17 cellular contexts compared by ENCODE assay signal in the genomic region with DNA sequence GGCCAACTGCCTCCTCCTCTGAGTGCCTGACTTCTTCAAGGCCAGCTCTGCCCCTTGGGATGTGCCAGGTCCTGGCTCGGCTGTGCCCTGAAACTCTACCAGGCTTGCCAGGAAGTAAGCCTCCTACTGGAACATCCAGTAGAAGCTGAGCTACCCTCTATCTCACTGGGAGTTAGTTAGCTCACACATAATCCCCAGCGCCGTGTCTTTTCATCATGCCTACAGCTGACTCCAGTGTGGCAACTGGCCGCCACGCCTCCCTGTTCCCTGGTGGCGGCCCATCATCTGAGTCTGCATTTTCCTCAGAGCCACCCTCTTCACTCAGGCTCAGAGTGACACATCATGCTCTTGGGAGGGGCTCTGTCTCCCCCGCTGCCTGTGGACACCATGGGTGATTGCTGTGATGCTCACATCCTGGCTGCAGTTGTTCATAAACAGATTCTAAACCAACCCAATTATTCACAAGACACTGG.
DNase-seq lines count a peak whose midpoint lies in the region; ATAC-seq, FAIRE-seq and TF ChIP-seq lines count a peak whose summit lies in the region.
"Had no signal": no experiment of that assay in that cellular context is flagged by ENCODE, and none has a peak within 500 bp of the region (broad histone marks: within the 10 kb centered on the region; RNA-seq: fewer than 3 reads in every experiment).

No MANE protein-coding gene starts in this region.

- CTCF ChIA-PET in SK-N-SH (lab: Yijun Ruan, JAX) = no interaction called here
- CTCF ChIA-PET in HepG2 (lab: Yijun Ruan, JAX; ENCODE audit: low intra/inter-chr PET ratio, low total read pairs) = no interaction called here

- H3K36me3 ChIP-seq in SK-N-SH (replicated peaks in 1 of 2; ENCODE audit: control insufficient read depth in 1 of 2, insufficient read depth in 2 of 2, low read length in 1 of 2) (no peaks in the 10 kb centered on the region), thoracic aorta (no peaks in the 10 kb centered on the region), HepG2 (replicated peaks in 1 of 2; ENCODE audit: control insufficient read depth in 1 of 2, insufficient read depth in 2 of 2, low read length in 2 of 2) (no peaks in the 10 kb centered on the region)

- H3K79me2 ChIP-seq in SK-N-SH (ENCODE audit: insufficient read depth) = no peaks in the 10 kb centered on the region
- H3K79me2 ChIP-seq in HepG2 (ENCODE audit: insufficient read depth, low read length) = no peaks in the 10 kb centered on the region

- H3F3A ChIP-seq in SK-N-SH (replicated peaks; ENCODE audit: insufficient read depth) = peaks cover 4% of the 10 kb centered on the region

- no peak overlapping the region for H3K27ac ChIP-seq in SK-N-SH (ENCODE audit: low read depth in 2 of 2, low read length in 1 of 2)
- peak overlapping the region; percentile 54 to 65 for H3K27ac ChIP-seq in thoracic aorta
- H3K27ac ChIP-seq in HepG2 (ENCODE audit: extremely low read length, insufficient read depth, low read length) = no peak overlapping the region

- TF ChIP-seq CTCF in SK-N-SH (IDR thresholded peaks at IDR 0.05) (no peak), thoracic aorta (IDR thresholded peaks at IDR 0.05) (no peak), HepG2 (CRISPR knock-in tag; IDR thresholded peaks at IDR 0.05) (no peak)

- H4K20me1 ChIP-seq in SK-N-SH (ENCODE audit: insufficient read depth) (no peaks in the 10 kb centered on the region), HepG2 (ENCODE audit: insufficient read depth, low read length) (no peaks in the 10 kb centered on the region)

- H2AFZ ChIP-seq in SK-N-SH (ENCODE audit: low read depth) = peak overlapping the region; percentile 9; the same call in 1 of the 2 replicates
- no peak overlapping the region for H2AFZ ChIP-seq in HepG2 (ENCODE audit: low read length)

- TF ChIP-seq EP300 in SK-N-SH (IDR thresholded peaks at IDR 0.05; ENCODE audit: borderline replicate concordance in 1 of 2, low read depth in 1 of 2, low read length in 1 of 2) (no peak), HepG2 (IDR thresholded peaks at IDR 0.05; ENCODE audit: low read depth in 2 of 2, low read length in 2 of 2) (no peak), HepG2 (CRISPR knock-in tag; IDR thresholded peaks at IDR 0.05; ENCODE audit: borderline replicate concordance) (no peak)

- in situ Hi-C loops in HepG2 (cut with HindIII; ENCODE audit: extremely low pct_ligation_motif_present, low pct_unique_long_range_greater_than_20kb) = no loop called here

- H3K9me3 ChIP-seq in SK-N-SH (no peaks in the 10 kb centered on the region), thoracic aorta (no peaks in the 10 kb centered on the region), HepG2 (ENCODE audit: low read length) (no peaks in the 10 kb centered on the region)

- ATAC-seq in thoracic aorta (ENCODE audit: insufficient number of reproducible peaks, low FRiP score, low read depth) (no peak), HepG2 (no peak; the same call in 2 of the 3 replicates)
- ATAC-seq: activated CD8-positive, alpha-beta memory T cell treated with anti-CD3 and anti-CD28 coated beads, Interleukin-2, amount 10 ng/mL, durations not matched to agents 7 days and 5 days; HCT116; left lobe of liver; naive thymus-derived CD4-positive, alpha-beta T cell; stimulated activated memory B cell treated with anti-CD40 and anti-IgM and Interleukin-4, amounts not matched to agents 10 μg/mL and 1 μg/mL and 100 μg/mL, for 72 hours had no signal

- no peak for FAIRE-seq in HepG2 (lab: Jason Lieb, UNC)
- FAIRE-seq: endothelial cell of umbilical vein had no signal

- no peak overlapping the region for H3K9ac ChIP-seq in SK-N-SH
- no peak overlapping the region for H3K9ac ChIP-seq in HepG2 (ENCODE audit: insufficient read depth, low read depth, low read length)

- intact Hi-C loops in HepG2 (cut with micrococcal nuclease; ENCODE audit: unreplicated experiment) = no loop called here

- H3K9me2 ChIP-seq in SK-N-SH = no peaks in the 10 kb centered on the region

- no peaks in the 10 kb centered on the region; a peak in 1 of 4 replicates for H3K4me1 ChIP-seq in SK-N-SH (ENCODE audit: control insufficient read depth in 1 of 2, insufficient read depth in 2 of 2, low read depth in 1 of 2, low read length in 1 of 2)
- H3K4me1 ChIP-seq in thoracic aorta (ENCODE audit: control insufficient read depth in 1 of 2, low read depth in 2 of 2) = peaks cover 11 to 28% of the 10 kb centered on the region in 2 donors
- no peaks in the 10 kb centered on the region for H3K4me1 ChIP-seq in HepG2 (ENCODE audit: insufficient read depth, low read length)

- 97% methylated on average over 7 of the region's 7 CpGs for WGBS in SK-N-SH (ENCODE audit: low lambda C conversion rate)
- WGBS in HepG2 (ENCODE audit: low lambda C conversion rate) = 32% methylated on average over 7 of the region's 7 CpGs

- H3K27me3 ChIP-seq in SK-N-SH (ENCODE audit: insufficient read depth) = no peaks in the 10 kb centered on the region
- no peaks in the 10 kb centered on the region for H3K27me3 ChIP-seq in thoracic aorta (replicated peaks; ENCODE audit: insufficient read depth)
- no peaks in the 10 kb centered on the region for H3K27me3 ChIP-seq in HepG2 (ENCODE audit: control insufficient read depth in 1 of 2, insufficient read depth in 2 of 2, low read length in 2 of 2)

- no peak for TF ChIP-seq RAD21 in SK-N-SH (IDR thresholded peaks at IDR 0.05; ENCODE audit: low read length)
- TF ChIP-seq RAD21 in HepG2 (CRISPR knock-in tag; IDR thresholded peaks at IDR 0.05) = no peak

- no TSS peak for BruUV-seq in HepG2 (replicated peaks; lab: Mats Ljungman, UMichigan)

- DNase-seq in H4 (ENCODE audit: low spot score) = peak; percentile 47
- DNase-seq in SK-N-SH = no peak
- DNase-seq in iris pigment epithelial cell (ENCODE audit: low read depth) = peak; percentile 28
- no peak for DNase-seq in thoracic aorta (ENCODE audit: low spot score)
- DNase-seq in HepG2 (ENCODE audit: low spot score) = no peak
- DNase-seq in stimulated activated CD4-positive, alpha-beta T cell treated with anti-CD3 and anti-CD28 coated beads, Interleukin-2, amount 100 ng/mL, for 48 hours = no peak
- DNase-seq in NCI-H1092 treated with DMSO at 0.1 percent for 48 hours (lab: John Stamatoyannopoulos, UW) = no peak
- DNase-seq: activated CD8-positive, alpha-beta memory T cell treated with anti-CD3 and anti-CD28 coated beads, Interleukin-2, amount 10 ng/mL, durations not matched to agents 7 days and 5 days; central memory CD4-positive, alpha-beta T cell; hippocampal formation; naive thymus-derived CD4-positive, alpha-beta T cell; SIG-M5; stimulated activated CD4-positive, alpha-beta T cell treated with anti-CD3 and anti-CD28 coated beads, Interleukin-4, amount 100 ng/mL, for 4 hours had no signal

- no peak overlapping the region for H3K4me3 ChIP-seq in SK-N-SH (ENCODE audit: low read depth in 2 of 2, low read length in 1 of 2)
- H3K4me3 ChIP-seq in thoracic aorta = no peak overlapping the region
- no peak overlapping the region for H3K4me3 ChIP-seq in HepG2 (replicated peaks in 1 of 3; ENCODE audit: insufficient read depth in 1 of 3, low read depth in 2 of 3, low read length in 3 of 3)

- POLR2A ChIA-PET in SK-N-SH (lab: Yijun Ruan, JAX) = no interaction called here
- POLR2A ChIA-PET in HepG2 (lab: Yijun Ruan, JAX) = no interaction called here

- H3K4me2 ChIP-seq in SK-N-SH (no peak overlapping the region), HepG2 (ENCODE audit: low read depth, low read length) (no peak overlapping the region)

- TF ChIP-seq POLR2A in HepG2 (IDR thresholded peaks at IDR 0.05; ENCODE audit: insufficient read depth in 1 of 2, low read depth in 2 of 2, low read length in 2 of 2) = no peak

TF ChIP-seq in SK-N-SH, 30 proteins besides CTCF, POLR2A, EP300 and RAD21 (continues in another document):
- TF ChIP-seq SMC3 (IDR thresholded peaks at IDR 0.05; ENCODE audit: low read depth, low read length) = no peak
- TF ChIP-seq YY1 (IDR thresholded peaks at IDR 0.05; ENCODE audit: low read depth) = no peak
- TF ChIP-seq POLR2AphosphoS5 (IDR thresholded peaks at IDR 0.05; ENCODE audit: low read depth, low read length) = no peak
- TF ChIP-seq, protein P1, sequence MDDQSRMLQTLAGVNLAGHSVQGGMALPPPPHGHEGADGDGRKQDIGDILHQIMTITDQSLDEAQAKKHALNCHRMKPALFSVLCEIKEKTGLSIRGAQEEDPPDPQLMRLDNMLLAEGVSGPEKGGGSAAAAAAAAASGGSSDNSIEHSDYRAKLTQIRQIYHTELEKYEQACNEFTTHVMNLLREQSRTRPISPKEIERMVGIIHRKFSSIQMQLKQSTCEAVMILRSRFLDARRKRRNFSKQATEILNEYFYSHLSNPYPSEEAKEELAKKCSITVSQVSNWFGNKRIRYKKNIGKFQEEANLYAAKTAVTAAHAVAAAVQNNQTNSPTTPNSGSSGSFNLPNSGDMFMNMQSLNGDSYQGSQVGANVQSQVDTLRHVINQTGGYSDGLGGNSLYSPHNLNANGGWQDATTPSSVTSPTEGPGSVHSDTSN (IDR thresholded peaks at IDR 0.05) = no peak
- no peak for TF ChIP-seq FOXJ3 (CRISPR knock-in tag; IDR thresholded peaks at IDR 0.05)

TF ChIP-seq in HepG2, 621 proteins besides CTCF, POLR2A, EP300 and RAD21 (continues in another document):
- TF ChIP-seq SOX5 (CRISPR knock-in tag; IDR thresholded peaks at IDR 0.05; ENCODE audit: borderline replicate concordance) = no peak
- TF ChIP-seq ZNF431 (CRISPR knock-in tag; IDR thresholded peaks at IDR 0.05; ENCODE audit: borderline replicate concordance, low read depth) = no peak
- TF ChIP-seq ATF4 (CRISPR knock-in tag; IDR thresholded peaks at IDR 0.05) = no peak
- TF ChIP-seq ZFP41 (CRISPR knock-in tag; IDR thresholded peaks at IDR 0.05; ENCODE audit: borderline replicate concordance) = no peak
- TF ChIP-seq ZNF549 (CRISPR knock-in tag; IDR thresholded peaks at IDR 0.05) = no peak
- TF ChIP-seq CSRNP2 (CRISPR knock-in tag; conservative IDR thresholded peaks at IDR 0.05; ENCODE audit: low read depth) = no peak

Comparison
In these comparisons a context has a peak if more than half of its experiments do, and no peak if none do; other contexts are left out.
1. DNase-seq: peak in H4 (single experiment) and iris pigment epithelial cell (single experiment); none in SK-N-SH (single experiment), thoracic aorta (single experiment), HepG2 (single experiment), stimulated activated CD4-positive, alpha-beta T cell treated with anti-CD3 and anti-CD28 coated beads, Interleukin-2, amount 100 ng/mL, for 48 hours (0 of 2) and NCI-H1092 treated with DMSO at 0.1 percent for 48 hours (single experiment).
2. H3K27ac ChIP-seq: peak in thoracic aorta (2 of 2); none in SK-N-SH (0 of 2) and HepG2 (single experiment).